In the genomic region with DNA sequence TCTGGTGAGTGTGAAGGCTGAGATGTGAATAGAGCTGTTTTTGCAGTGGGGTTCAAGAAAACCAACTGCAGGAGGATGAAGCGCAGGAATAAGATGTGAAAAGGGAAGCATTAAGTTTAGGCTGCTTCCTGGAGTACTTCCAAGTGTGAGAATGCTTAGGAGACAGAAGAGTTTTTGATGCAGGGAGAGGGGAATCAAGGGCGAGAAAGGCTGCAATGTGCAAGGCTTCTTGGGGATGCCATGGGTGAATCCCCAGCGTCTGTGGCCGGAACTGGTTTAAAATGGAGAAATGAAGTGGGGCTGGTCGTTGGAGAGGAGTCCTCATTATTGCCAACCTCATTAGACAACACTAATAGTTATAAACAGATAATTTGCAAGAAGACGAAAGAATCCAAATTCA, we compare ENCODE assay signal across 24 cellular contexts.
DNase-seq lines count a peak whose midpoint lies in the region; TF ChIP-seq lines count a peak whose summit lies in the region.
"Had no signal": no experiment of that assay in that cellular context is flagged by ENCODE, and none has a peak within 500 bp of the region (broad histone marks: within the 10 kb centered on the region; RNA-seq: fewer than 3 reads in every experiment).

No MANE protein-coding gene starts in this region.

- H3K36me3 ChIP-seq in ACC112 (ENCODE audit: insufficient read depth, low read length) (no peaks in the 10 kb centered on the region), esophagus muscularis mucosa (no peaks in the 10 kb centered on the region)
- H3K36me3 ChIP-seq in CD8-positive, alpha-beta memory T cell (ENCODE audit: insufficient read depth, low read length) = no peaks in the 10 kb centered on the region
- H3K36me3 ChIP-seq: BLaER1 treated with 17β-estradiol and CSF1 and Interleukin-3, amounts not matched to agents 10 nM and 100 nM; neutrophil had no signal

- H3K4me1 Mint-ChIP-seq in chondrocyte (ENCODE audit: low read depth) = peaks cover 27% of the 10 kb centered on the region
- no peaks in the 10 kb centered on the region for H3K4me1 Mint-ChIP-seq in CD8-positive, alpha-beta memory T cell
- H3K4me1 Mint-ChIP-seq in activated naive CD4-positive, alpha-beta T cell treated with anti-CD3 and anti-CD28 coated beads for 36 hours (ENCODE audit: low read depth) = no peaks in the 10 kb centered on the region

- intact Hi-C loops in activated naive CD4-positive, alpha-beta T cell treated with anti-CD3 and anti-CD28 coated beads for 36 hours (cut with micrococcal nuclease) = no loop called here
- intact Hi-C loops in esophagus muscularis mucosa (cut with DNase I) = no loop called here

- DNase-seq in NCI-H460 (ENCODE audit: extremely low read depth, low read depth) (peak; percentile 44), chondrocyte (ENCODE audit: low spot score) (no peak), iris pigment epithelial cell (ENCODE audit: low read depth) (peak; percentile 55), esophagus muscularis mucosa (ENCODE audit: extremely low spot score) (no peak)
- no peak for DNase-seq in activated naive CD4-positive, alpha-beta T cell (lab: John Stamatoyannopoulos, UW)
- no peak for DNase-seq in CD8-positive, alpha-beta memory T cell
- DNase-seq in activated naive CD4-positive, alpha-beta T cell treated with anti-CD3 and anti-CD28 coated beads for 36 hours = no peak
- DNase-seq: activated CD4-positive, alpha-beta T cell treated with anti-CD3 and anti-CD28 coated beads, Interleukin-2, amount 50 U/mL, for 1 hour; activated CD8-positive, alpha-beta memory T cell treated with anti-CD3 and anti-CD28 coated beads, Interleukin-2, amount 50 U/mL, for 4 hours; Caco-2; DMS79; effector memory CD8-positive, alpha-beta T cell; H9; NCI-H1105; NCI-H1930; NCI-H69; RPMI8226; substantia nigra had no signal

- no peaks in the 10 kb centered on the region for H3K36me3 Mint-ChIP-seq in chondrocyte (ENCODE audit: low read depth)
- H3K36me3 Mint-ChIP-seq in CD8-positive, alpha-beta memory T cell = no peaks in the 10 kb centered on the region
- H3K36me3 Mint-ChIP-seq in activated naive CD4-positive, alpha-beta T cell treated with anti-CD3 and anti-CD28 coated beads for 36 hours (ENCODE audit: low read depth) = no peaks in the 10 kb centered on the region
- H3K36me3 Mint-ChIP-seq: activated naive CD8-positive, alpha-beta T cell treated with anti-CD3 and anti-CD28 coated beads, Interleukin-2, amount 10 ng/mL, durations not matched to agents 7 days and 5 days had no signal

- TF ChIP-seq EP300 in esophagus muscularis mucosa (IDR thresholded peaks at IDR 0.05) = no peak

- POLR2A ChIA-PET in CD8-positive, alpha-beta memory T cell (lab: Charles Lee) = no interaction called here

- peaks cover 21% of the 10 kb centered on the region for H3K4me1 ChIP-seq in ACC112 (ENCODE audit: control insufficient read depth, insufficient read depth, low read length, unreplicated experiment)
- H3K4me1 ChIP-seq in CD8-positive, alpha-beta memory T cell (ENCODE audit: insufficient read depth, low read length) = no peaks in the 10 kb centered on the region
- H3K4me1 ChIP-seq in esophagus muscularis mucosa = no peaks in the 10 kb centered on the region
- H3K4me1 ChIP-seq: BLaER1 treated with 17β-estradiol and CSF1 and Interleukin-3, amounts not matched to agents 10 nM and 100 nM; Caco-2 had no signal

- CTCF ChIA-PET in CD8-positive, alpha-beta memory T cell (lab: Charles Lee) = no interaction called here
- CTCF ChIA-PET in activated naive CD4-positive, alpha-beta T cell treated with anti-CD3 and anti-CD28 coated beads for 36 hours (lab: Charles Lee) = no interaction called here

- no peak overlapping the region for H3K4me3 Mint-ChIP-seq in chondrocyte (ENCODE audit: unreplicated experiment)
- H3K4me3 Mint-ChIP-seq in CD8-positive, alpha-beta memory T cell = no peak overlapping the region
- no peak overlapping the region for H3K4me3 Mint-ChIP-seq in activated naive CD4-positive, alpha-beta T cell treated with anti-CD3 and anti-CD28 coated beads for 36 hours
- H3K4me3 Mint-ChIP-seq: activated naive CD8-positive, alpha-beta T cell treated with anti-CD3 and anti-CD28 coated beads, Interleukin-2, amount 10 ng/mL, durations not matched to agents 7 days and 5 days; effector memory CD8-positive, alpha-beta T cell; H9 had no signal

- no peaks in the 10 kb centered on the region for H3K9me3 ChIP-seq in CD8-positive, alpha-beta memory T cell (ENCODE audit: low read length)
- peaks cover 0 to 10% (median 9%) of the 10 kb centered on the region in 4 donors for H3K9me3 ChIP-seq in esophagus muscularis mucosa
- H3K9me3 ChIP-seq: neutrophil had no signal

- no peaks in the 10 kb centered on the region for H3K27me3 Mint-ChIP-seq in chondrocyte (ENCODE audit: low read depth)
- peaks cover 0 to 2% of the 10 kb centered on the region in 2 donors for H3K27me3 Mint-ChIP-seq in CD8-positive, alpha-beta memory T cell
- H3K27me3 Mint-ChIP-seq in activated naive CD4-positive, alpha-beta T cell treated with anti-CD3 and anti-CD28 coated beads for 36 hours (ENCODE audit: low read depth) = no peaks in the 10 kb centered on the region
- H3K27me3 Mint-ChIP-seq: activated naive CD8-positive, alpha-beta T cell treated with anti-CD3 and anti-CD28 coated beads, Interleukin-2, amount 10 ng/mL, durations not matched to agents 7 days and 5 days; effector memory CD8-positive, alpha-beta T cell had no signal

- WGBS in esophagus muscularis mucosa = 43% methylated on average over 6 of the region's 6 CpGs

- H3K27ac ChIP-seq in ACC112 (ENCODE audit: low read depth, low read length) (peak overlapping the region; percentile 94), esophagus muscularis mucosa (replicated peaks in 1 of 4) (no peak overlapping the region)
- H3K27ac ChIP-seq in CD8-positive, alpha-beta memory T cell (ENCODE audit: low read depth, low read length) = no peak overlapping the region
- H3K27ac ChIP-seq: BLaER1 treated with 17β-estradiol and CSF1 and Interleukin-3, amounts not matched to agents 10 nM and 100 nM; HL-60; neutrophil; SK-N-MC had no signal

- no peak overlapping the region for H2AFZ ChIP-seq in ACC112 (ENCODE audit: low read length, unreplicated experiment)

- H3K4me3 ChIP-seq in ACC112 (ENCODE audit: low read depth, low read length) (no peak overlapping the region), esophagus muscularis mucosa (no peak overlapping the region)
- no peak overlapping the region for H3K4me3 ChIP-seq in CD8-positive, alpha-beta memory T cell (ENCODE audit: low read length)
- H3K4me3 ChIP-seq: BLaER1 treated with 17β-estradiol and CSF1 and Interleukin-3, amounts not matched to agents 10 nM and 100 nM; SK-N-MC had no signal

- no peak for TF ChIP-seq POLR2A in esophagus muscularis mucosa (IDR thresholded peaks at IDR 0.05; ENCODE audit: low read depth)

- no peak for TF ChIP-seq CTCF in chondrocyte (IDR thresholded peaks at IDR 0.05)
- no peak for TF ChIP-seq CTCF in esophagus muscularis mucosa (IDR thresholded peaks at IDR 0.05)

- H3K27me3 ChIP-seq in ACC112 (ENCODE audit: insufficient read depth, low read length) (no peaks in the 10 kb centered on the region), esophagus muscularis mucosa (no peaks in the 10 kb centered on the region)
- no peaks in the 10 kb centered on the region for H3K27me3 ChIP-seq in CD8-positive, alpha-beta memory T cell (ENCODE audit: insufficient read depth, low read length, poor library complexity, severe bottlenecking)
- H3K27me3 ChIP-seq: BLaER1 treated with 17β-estradiol and CSF1 and Interleukin-3, amounts not matched to agents 10 nM and 100 nM; neutrophil had no signal

- H3K79me2 ChIP-seq in ACC112 (ENCODE audit: control insufficient read depth, insufficient read depth, low read length, unreplicated experiment) = no peaks in the 10 kb centered on the region

- peaks cover 11% of the 10 kb centered on the region for H3K9me3 Mint-ChIP-seq in chondrocyte (ENCODE audit: low read depth)
- H3K9me3 Mint-ChIP-seq in CD8-positive, alpha-beta memory T cell = peaks cover 3 to 32% (median 20%) of the 10 kb centered on the region in 5 donors
- peaks cover 23% of the 10 kb centered on the region for H3K9me3 Mint-ChIP-seq in activated naive CD4-positive, alpha-beta T cell treated with anti-CD3 and anti-CD28 coated beads for 36 hours

- peak overlapping the region; percentile 82 for H3K27ac Mint-ChIP-seq in chondrocyte (ENCODE audit: unreplicated experiment)
- no peak overlapping the region for H3K27ac Mint-ChIP-seq in CD8-positive, alpha-beta memory T cell
- no peak overlapping the region for H3K27ac Mint-ChIP-seq in activated naive CD4-positive, alpha-beta T cell treated with anti-CD3 and anti-CD28 coated beads for 36 hours
- H3K27ac Mint-ChIP-seq: activated naive CD8-positive, alpha-beta T cell treated with anti-CD3 and anti-CD28 coated beads, Interleukin-2, amount 10 ng/mL, durations not matched to agents 7 days and 5 days; effector memory CD8-positive, alpha-beta T cell had no signal

Comparison
In these comparisons a context has a peak if more than half of its experiments do, and no peak if none do; other contexts are left out.
1. DNase-seq: peak in NCI-H460 (single experiment) and iris pigment epithelial cell (single experiment); none in chondrocyte (single experiment), activated naive CD4-positive, alpha-beta T cell (0 of 4), CD8-positive, alpha-beta memory T cell (0 of 5), activated naive CD4-positive, alpha-beta T cell treated with anti-CD3 and anti-CD28 coated beads for 36 hours (single experiment) and esophagus muscularis mucosa (single experiment).